ENCODE assay signal across 13 cellular contexts in the genomic region with DNA sequence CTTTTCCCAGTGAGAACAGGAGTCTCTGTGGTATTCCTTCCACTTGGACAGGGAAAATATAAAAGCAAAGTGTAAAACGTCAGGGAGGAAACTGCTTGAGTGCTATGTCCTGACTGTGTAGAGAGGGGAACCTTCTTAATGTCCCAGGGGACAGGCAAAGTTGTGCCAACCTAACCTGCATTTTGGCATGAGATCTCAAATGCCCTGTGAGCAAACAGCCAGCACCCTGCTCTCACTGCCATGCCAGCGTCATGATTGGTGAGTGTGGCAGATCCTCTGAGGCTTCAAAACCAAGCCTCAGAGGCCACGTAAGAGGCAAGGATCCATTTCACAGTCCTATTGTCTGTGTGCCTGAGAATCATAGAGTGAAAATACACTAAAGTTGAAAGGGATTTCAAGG.
"Had no signal": no experiment of that assay in that cellular context is flagged by ENCODE, and none has a peak within 500 bp of the region (broad histone marks: within the 10 kb centered on the region; RNA-seq: fewer than 3 reads in every experiment).

No MANE protein-coding gene starts in this region.

- H3K27ac ChIP-seq: adrenal gland, cardiac muscle cell, psoas muscle, spleen, tibial artery had no signal

- H3K27ac Mint-ChIP-seq: activated CD4-positive, alpha-beta memory T cell treated with anti-CD3 and anti-CD28 coated beads, Interleukin-2, amount 10 ng/mL, durations not matched to agents 7 days and 5 days; activated naive CD4-positive, alpha-beta T cell treated with anti-CD3 and anti-CD28 coated beads, Interleukin-2, amount 50 U/mL, for 24 hours; natural killer cell had no signal

- H3K36me3 Mint-ChIP-seq: activated naive CD4-positive, alpha-beta T cell treated with anti-CD3 and anti-CD28 coated beads, Interleukin-2, amount 50 U/mL, for 24 hours; natural killer cell had no signal

- H3K36me3 ChIP-seq: adrenal gland, cardiac muscle cell, gastroesophageal sphincter, sigmoid colon, spleen, tibial artery had no signal

- FAIRE-seq: islet of Langerhans, urothelium cell line had no signal

- H3K4me3 Mint-ChIP-seq: activated CD4-positive, alpha-beta memory T cell treated with anti-CD3 and anti-CD28 coated beads, Interleukin-2, amount 10 ng/mL, durations not matched to agents 7 days and 5 days; activated naive CD4-positive, alpha-beta T cell treated with anti-CD3 and anti-CD28 coated beads, Interleukin-2, amount 50 U/mL, for 24 hours; natural killer cell had no signal

- ATAC-seq: gastroesophageal sphincter, left colon, psoas muscle had no signal

- H3K27me3 Mint-ChIP-seq: activated CD4-positive, alpha-beta memory T cell treated with anti-CD3 and anti-CD28 coated beads, Interleukin-2, amount 10 ng/mL, durations not matched to agents 7 days and 5 days; activated naive CD4-positive, alpha-beta T cell treated with anti-CD3 and anti-CD28 coated beads, Interleukin-2, amount 50 U/mL, for 24 hours had no signal

- H3K9me3 Mint-ChIP-seq: activated naive CD4-positive, alpha-beta T cell treated with anti-CD3 and anti-CD28 coated beads, Interleukin-2, amount 50 U/mL, for 24 hours; natural killer cell had no signal

- H3K9me3 ChIP-seq: adrenal gland, gastroesophageal sphincter, psoas muscle, sigmoid colon, spleen, tibial artery had no signal

- H3K4me3 ChIP-seq: adrenal gland, cardiac muscle cell, gastroesophageal sphincter, psoas muscle, sigmoid colon, spleen, tibial artery had no signal

- H3K27me3 ChIP-seq: adrenal gland, cardiac muscle cell, gastroesophageal sphincter, sigmoid colon, spleen, tibial artery had no signal

- DNase-seq: left colon, psoas muscle, sigmoid colon, spleen, tibial artery had no signal
